ENCODE assay signal across 10 cellular contexts in genomic region chr17:6496636-6497441, GRCh38. TPM values are rescaled to one million over a fixed set of nuclear protein-coding genes. Genes with fewer than 3 reads are reported as not detected.
A peak's percentile ranks its signal among the peaks of the same experiment; 100 is the strongest.
DNase-seq lines count a peak whose midpoint lies in the region; ATAC-seq lines count a peak whose summit lies in the region.
"Had no signal": no experiment of that assay in that cellular context is flagged by ENCODE, and none has a peak within 500 bp of the region (broad histone marks: within the 10 kb centered on the region; RNA-seq: fewer than 3 reads in every experiment).

No MANE protein-coding gene starts in this region.

- H3K4me3 Mint-ChIP-seq in effector memory CD8-positive, alpha-beta T cell: peak overlapping the region; percentile 33 to 42

- H3K36me3 Mint-ChIP-seq in effector memory CD8-positive, alpha-beta T cell (ENCODE audit: insufficient read depth): peaks cover 4% of the 10 kb centered on the region

- peak overlapping the region in 1 of 2 donors; percentile 66 for H3K27ac Mint-ChIP-seq in effector memory CD8-positive, alpha-beta T cell

- H2AFZ ChIP-seq in GM23248: no peak overlapping the region

- H3K36me3 ChIP-seq in GM23248 (ENCODE audit: low read depth): no peaks in the 10 kb centered on the region
- H3K36me3 ChIP-seq: ascending aorta had no signal

- 45 to 48% methylated on average over 15 of the region's 15 CpGs for WGBS in GM23248 (ENCODE audit: low coverage in 1 of 2, low lambda C conversion rate in 2 of 2, missing lambda C conversion rate in 2 of 2), 2 experiments

- no peaks in the 10 kb centered on the region for H3K9me2 ChIP-seq in GM23248 (ENCODE audit: insufficient read depth)

- H3K27me3 Mint-ChIP-seq in effector memory CD8-positive, alpha-beta T cell: peaks cover 21 to 37% of the 10 kb centered on the region in 2 donors

- H3K27ac ChIP-seq in GM23248: no peak overlapping the region
- H3K27ac ChIP-seq: ascending aorta had no signal

- H3K27me3 ChIP-seq in GM23248 (replicated peaks; ENCODE audit: insufficient read depth): no peaks in the 10 kb centered on the region
- H3K27me3 ChIP-seq: ascending aorta had no signal

- H3K4me1 ChIP-seq in GM23248 (ENCODE audit: insufficient read depth): no peaks in the 10 kb centered on the region
- H3K4me1 ChIP-seq: ascending aorta had no signal

- ATAC-seq in effector memory CD8-positive, alpha-beta T cell (replicated peaks): no peak
- ATAC-seq in HG03469 (IDR thresholded peaks at IDR 0.05; ENCODE audit: unreplicated experiment) (no peak), GM18868 (IDR thresholded peaks at IDR 0.05; ENCODE audit: unreplicated experiment) (no peak)
- ATAC-seq: esophagus mucosa had no signal

- no peaks in the 10 kb centered on the region for H3F3A ChIP-seq in GM23248 (ENCODE audit: insufficient read depth)

- in situ Hi-C loops in GM23248 (cut with MboI): no loop called here

- DNase-seq in GM23248 (peak; percentile 28), NCI-H2227 treated with DMSO at 0.1 percent for 48 hours (lab: John Stamatoyannopoulos, UW) (peak; percentile 9), occipital lobe (lab: John Stamatoyannopoulos, UW) (peak; percentile 40), Ammon's horn (ENCODE audit: low spot score) (no peak)
- DNase-seq in effector memory CD8-positive, alpha-beta T cell: no peak
- DNase-seq: NCI-H524 treated with DMSO at 0.1 percent for 48 hours had no signal

- no peaks in the 10 kb centered on the region for H3K9me3 ChIP-seq in GM23248 (ENCODE audit: low read depth)
- H3K9me3 ChIP-seq: ascending aorta had no signal

- no peak overlapping the region for H3K4me3 ChIP-seq in GM23248
- H3K4me3 ChIP-seq: ascending aorta had no signal

- no peak overlapping the region for H3K9ac ChIP-seq in GM23248

- no peaks in the 10 kb centered on the region for H3K79me2 ChIP-seq in GM23248 (ENCODE audit: insufficient read depth)

- H4K20me1 ChIP-seq in GM23248 (ENCODE audit: insufficient read depth): no peaks in the 10 kb centered on the region

- no peaks in the 10 kb centered on the region for H3K9me3 Mint-ChIP-seq in effector memory CD8-positive, alpha-beta T cell

- no peak overlapping the region for H3K4me2 ChIP-seq in GM23248 (ENCODE audit: unreplicated experiment)

- H3K4me1 Mint-ChIP-seq in effector memory CD8-positive, alpha-beta T cell (ENCODE audit: low read depth in 2 of 2): peaks cover 12 to 15% of the 10 kb centered on the region in 2 donors

RNA-seq across cellular contexts. Expression of gene PIMREG, which starts 52.6 kb away (rescaled TPM):
- total RNA-seq in GM23248 (2014; rRNA removed; shearing (Covaris generic)): 20.7 and 28.7 TPM in 2 replicates
- polyA plus RNA-seq in GM23248 (2016; fragmentation: Nextera tagmentation; extraction: Ambion mirVana): 22.6 and 24.4 TPM in 2 replicates
- 5.9 TPM for total RNA-seq in occipital lobe
- total RNA-seq: ascending aorta had no signal

RNA-seq across cellular contexts. Expression of gene PITPNM3, which starts 59.5 kb away (rescaled TPM):
- total RNA-seq in GM23248 (2014; rRNA removed; shearing (Covaris generic)): 12.8 and 13.7 TPM in 2 replicates
- polyA plus RNA-seq in GM23248 (2016; fragmentation: Nextera tagmentation; extraction: Ambion mirVana): 6.5 and 6.9 TPM in 2 replicates
- 13.9 TPM for total RNA-seq in occipital lobe

Comparison
In these comparisons a context has a peak if more than half of its experiments do, and no peak if none do; other contexts are left out.
1. DNase-seq: peak in GM23248 (single experiment), NCI-H2227 treated with DMSO at 0.1 percent for 48 hours (single experiment) and occipital lobe (single experiment); none in effector memory CD8-positive, alpha-beta T cell (0 of 3) and Ammon's horn (single experiment).